ENCODE assay signal across 8 cellular contexts in the genomic region with DNA sequence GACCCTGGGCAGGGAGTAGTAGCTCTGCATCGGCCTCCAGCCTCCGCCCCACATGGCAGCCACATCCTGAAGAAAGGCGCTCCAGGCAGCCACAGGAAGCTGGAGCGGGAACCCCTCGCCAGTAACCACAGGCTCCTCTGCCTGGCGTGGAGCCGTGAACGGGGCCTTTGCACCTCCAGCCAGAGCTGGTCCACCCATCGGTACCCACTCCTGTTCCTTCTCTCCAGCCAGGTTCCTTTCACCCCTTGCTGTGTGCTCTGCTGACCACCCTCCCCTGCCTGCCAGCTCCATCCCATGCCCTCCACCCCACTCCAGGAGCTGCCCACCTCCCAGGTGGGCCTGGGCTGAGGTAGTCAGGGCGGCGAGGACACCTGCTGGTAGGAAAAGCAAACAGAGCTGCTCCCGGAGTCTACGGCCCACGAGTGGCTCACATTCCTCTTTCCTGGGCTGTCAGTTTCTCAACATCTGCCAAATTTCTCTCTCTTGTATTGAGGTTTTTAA. TPM values are rescaled to one million over a fixed set of nuclear protein-coding genes. Genes with fewer than 3 reads are reported as not detected.
A peak's percentile ranks its signal among the peaks of the same experiment; 100 is the strongest.
DNase-seq lines count a peak whose midpoint lies in the region; ATAC-seq and TF ChIP-seq lines count a peak whose summit lies in the region.

No MANE protein-coding gene starts in this region.

- peak overlapping the region; percentile 55 for H3K4me3 ChIP-seq in astrocyte of the spinal cord (ENCODE audit: low read depth, low read length)
- H3K4me3 ChIP-seq in liver (ENCODE audit: low read depth in 1 of 3, low read length in 3 of 3) = peak overlapping the region in 1 of 3 donors; percentile 2
- H3K4me3 ChIP-seq in upper lobe of left lung = peak overlapping the region in 3 of 4 donors; percentile 70 to 82 (median 73)

- H3K9me3 ChIP-seq in liver (ENCODE audit: control insufficient read depth in 4 of 4, low read length in 3 of 4) (no peaks in the 10 kb centered on the region), upper lobe of left lung (no peaks in the 10 kb centered on the region)

- no peak for ATAC-seq in upper lobe of left lung (ENCODE audit: low FRiP score in 2 of 2)
- ATAC-seq in GM19035 (IDR thresholded peaks at IDR 0.05; ENCODE audit: unreplicated experiment) = no peak
- ATAC-seq in HG03378 (IDR thresholded peaks at IDR 0.05; ENCODE audit: unreplicated experiment) = no peak

- DNase-seq in GM03348 (ENCODE audit: low spot score) (peak; percentile 80), M059J (ENCODE audit: low read depth) (peak; percentile 45), astrocyte of the spinal cord (ENCODE audit: low read depth, low spot score) (peak; percentile 47), upper lobe of left lung (peak in 1 of 2 donors; percentile 53), activated gamma-delta T cell (lab: John Stamatoyannopoulos, UW) (no peak)

- peak overlapping the region in 1 of 2 donors; percentile 18 for H3K9ac ChIP-seq in liver (ENCODE audit: low read depth in 1 of 2, low read length in 2 of 2)

- H3K36me3 ChIP-seq in liver (ENCODE audit: control insufficient read depth in 4 of 4, insufficient read depth in 3 of 4, low read depth in 1 of 4, low read length in 3 of 4) (no peaks in the 10 kb centered on the region), upper lobe of left lung (no peaks in the 10 kb centered on the region)

- no peak for TF ChIP-seq EP300 in upper lobe of left lung (IDR thresholded peaks at IDR 0.05)

- no peak for TF ChIP-seq POLR2A in upper lobe of left lung (IDR thresholded peaks at IDR 0.05)

- TF ChIP-seq CTCF in astrocyte of the spinal cord (IDR thresholded peaks at IDR 0.05; ENCODE audit: low read depth, low read length) (peak; percentile 76), liver (IDR thresholded peaks at IDR 0.05; ENCODE audit: low read depth, low read length, missing input control) (peak; percentile 28), upper lobe of left lung (IDR thresholded peaks at IDR 0.05) (peak in 5 of 6 experiments; percentile 23 to 58 (median 43))

- H3K4me1 ChIP-seq in liver (ENCODE audit: control insufficient read depth in 4 of 4, insufficient read depth in 4 of 4, low read length in 3 of 4) (peaks cover 0 to 47% (median 20%) of the 10 kb centered on the region in 4 donors), upper lobe of left lung (peaks cover 25 to 47% (median 29%) of the 10 kb centered on the region in 4 donors)

- 62% methylated on average over 14 of the region's 14 CpGs for WGBS in liver
- WGBS in upper lobe of left lung, 2 donors = 20 to 35% methylated on average over 6 to 12 of the region's 14 CpGs

- peak; percentile 53 to 71 for TF ChIP-seq RAD21 in liver (IDR thresholded peaks at IDR 0.05)

- H3K27me3 ChIP-seq in liver (ENCODE audit: control insufficient read depth in 4 of 4, insufficient read depth in 4 of 4, low read length in 3 of 4) (no peaks in the 10 kb centered on the region), upper lobe of left lung (no peaks in the 10 kb centered on the region)

- in situ Hi-C loops in astrocyte of the spinal cord (cut with HindIII; ENCODE audit: low sequenced_read_pairs) = no loop called here

- H3K27ac ChIP-seq in liver (ENCODE audit: low read depth in 1 of 2, low read length in 2 of 2) = no peak overlapping the region
- H3K27ac ChIP-seq in upper lobe of left lung = peak overlapping the region in 1 of 4 donors; percentile 21

TF ChIP-seq in liver, 16 proteins besides CTCF, POLR2A, EP300 and RAD21:
- TF ChIP-seq YY1 (IDR thresholded peaks at IDR 0.05) (no peak), FOXA2 (IDR thresholded peaks at IDR 0.05) (no peak), JUND (IDR thresholded peaks at IDR 0.05) (no peak), SP1 (IDR thresholded peaks at IDR 0.05) (no peak), NR2F2 (IDR thresholded peaks at IDR 0.05) (no peak), HNF4G (IDR thresholded peaks at IDR 0.05) (no peak), RXRA (IDR thresholded peaks at IDR 0.05) (no peak), FOXA1 (IDR thresholded peaks at IDR 0.05) (no peak), GABPA (IDR thresholded peaks at IDR 0.05 in 1 of 2, conservative IDR thresholded peaks at IDR 0.05 in 1 of 2) (no peak), EGR1 (IDR thresholded peaks at IDR 0.05; ENCODE audit: low read depth in 2 of 2) (no peak), HNF4A (conservative IDR thresholded peaks at IDR 0.05) (no peak), TAF1 (conservative IDR thresholded peaks at IDR 0.05) (no peak)
- TF ChIP-seq, protein P1, sequence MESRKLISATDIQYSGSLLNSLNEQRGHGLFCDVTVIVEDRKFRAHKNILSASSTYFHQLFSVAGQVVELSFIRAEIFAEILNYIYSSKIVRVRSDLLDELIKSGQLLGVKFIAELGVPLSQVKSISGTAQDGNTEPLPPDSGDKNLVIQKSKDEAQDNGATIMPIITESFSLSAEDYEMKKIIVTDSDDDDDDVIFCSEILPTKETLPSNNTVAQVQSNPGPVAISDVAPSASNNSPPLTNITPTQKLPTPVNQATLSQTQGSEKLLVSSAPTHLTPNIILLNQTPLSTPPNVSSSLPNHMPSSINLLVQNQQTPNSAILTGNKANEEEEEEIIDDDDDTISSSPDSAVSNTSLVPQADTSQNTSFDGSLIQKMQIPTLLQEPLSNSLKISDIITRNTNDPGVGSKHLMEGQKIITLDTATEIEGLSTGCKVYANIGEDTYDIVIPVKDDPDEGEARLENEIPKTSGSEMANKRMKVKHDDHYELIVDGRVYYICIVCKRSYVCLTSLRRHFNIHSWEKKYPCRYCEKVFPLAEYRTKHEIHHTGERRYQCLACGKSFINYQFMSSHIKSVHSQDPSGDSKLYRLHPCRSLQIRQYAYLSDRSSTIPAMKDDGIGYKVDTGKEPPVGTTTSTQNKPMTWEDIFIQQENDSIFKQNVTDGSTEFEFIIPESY (IDR thresholded peaks at IDR 0.05) = no peak
- TF ChIP-seq, protein P2, sequence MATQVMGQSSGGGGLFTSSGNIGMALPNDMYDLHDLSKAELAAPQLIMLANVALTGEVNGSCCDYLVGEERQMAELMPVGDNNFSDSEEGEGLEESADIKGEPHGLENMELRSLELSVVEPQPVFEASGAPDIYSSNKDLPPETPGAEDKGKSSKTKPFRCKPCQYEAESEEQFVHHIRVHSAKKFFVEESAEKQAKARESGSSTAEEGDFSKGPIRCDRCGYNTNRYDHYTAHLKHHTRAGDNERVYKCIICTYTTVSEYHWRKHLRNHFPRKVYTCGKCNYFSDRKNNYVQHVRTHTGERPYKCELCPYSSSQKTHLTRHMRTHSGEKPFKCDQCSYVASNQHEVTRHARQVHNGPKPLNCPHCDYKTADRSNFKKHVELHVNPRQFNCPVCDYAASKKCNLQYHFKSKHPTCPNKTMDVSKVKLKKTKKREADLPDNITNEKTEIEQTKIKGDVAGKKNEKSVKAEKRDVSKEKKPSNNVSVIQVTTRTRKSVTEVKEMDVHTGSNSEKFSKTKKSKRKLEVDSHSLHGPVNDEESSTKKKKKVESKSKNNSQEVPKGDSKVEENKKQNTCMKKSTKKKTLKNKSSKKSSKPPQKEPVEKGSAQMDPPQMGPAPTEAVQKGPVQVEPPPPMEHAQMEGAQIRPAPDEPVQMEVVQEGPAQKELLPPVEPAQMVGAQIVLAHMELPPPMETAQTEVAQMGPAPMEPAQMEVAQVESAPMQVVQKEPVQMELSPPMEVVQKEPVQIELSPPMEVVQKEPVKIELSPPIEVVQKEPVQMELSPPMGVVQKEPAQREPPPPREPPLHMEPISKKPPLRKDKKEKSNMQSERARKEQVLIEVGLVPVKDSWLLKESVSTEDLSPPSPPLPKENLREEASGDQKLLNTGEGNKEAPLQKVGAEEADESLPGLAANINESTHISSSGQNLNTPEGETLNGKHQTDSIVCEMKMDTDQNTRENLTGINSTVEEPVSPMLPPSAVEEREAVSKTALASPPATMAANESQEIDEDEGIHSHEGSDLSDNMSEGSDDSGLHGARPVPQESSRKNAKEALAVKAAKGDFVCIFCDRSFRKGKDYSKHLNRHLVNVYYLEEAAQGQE (IDR thresholded peaks at IDR 0.05) = no peak
- TF ChIP-seq, protein P3, sequence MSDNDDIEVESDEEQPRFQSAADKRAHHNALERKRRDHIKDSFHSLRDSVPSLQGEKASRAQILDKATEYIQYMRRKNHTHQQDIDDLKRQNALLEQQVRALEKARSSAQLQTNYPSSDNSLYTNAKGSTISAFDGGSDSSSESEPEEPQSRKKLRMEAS (IDR thresholded peaks at IDR 0.05) = no peak
- TF ChIP-seq, protein P4, sequence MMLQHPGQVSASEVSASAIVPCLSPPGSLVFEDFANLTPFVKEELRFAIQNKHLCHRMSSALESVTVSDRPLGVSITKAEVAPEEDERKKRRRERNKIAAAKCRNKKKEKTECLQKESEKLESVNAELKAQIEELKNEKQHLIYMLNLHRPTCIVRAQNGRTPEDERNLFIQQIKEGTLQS (IDR thresholded peaks at IDR 0.05) = no peak
TF ChIP-seq in liver: peak in this region for 0.

RNA-seq across cellular contexts. Expression of a gene that starts 2.7 kb away (rescaled TPM):
- total RNA-seq in M059J (2014; rRNA removed; shearing (Covaris generic)) = 2.2 and 2.4 TPM in 2 replicates
- total RNA-seq in liver = 1 to 10 TPM; 2.1 to 5.8 TPM
- 1 to 10 TPM; 2.1 to 4.3 TPM for polyA plus RNA-seq in liver
- total RNA-seq in upper lobe of left lung = 10 to 100 TPM in 5 of 6 donors, 1 to 10 TPM in 1; 6.5 to 28.6 (median 12.3) TPM

RNA-seq across cellular contexts. Expression of a gene that starts 6.4 kb away (rescaled TPM):
- 29.5 and 33.4 TPM in 2 replicates for total RNA-seq in M059J (2014; rRNA removed; shearing (Covaris generic))
- 10 to 100 TPM in 1 of 2 donors, 1 to 10 TPM in 1; 7.8 to 13.5 TPM for total RNA-seq in liver
- 10 to 100 TPM; 25.1 to 33.6 TPM for polyA plus RNA-seq in liver
- total RNA-seq in upper lobe of left lung = 10 to 100 TPM; 16.0 to 44.4 (median 34.9) TPM
